8 cellular contexts compared by ENCODE assay signal in genomic region chr5:125408582-125409069, GRCh38.
DNase-seq lines count a peak whose midpoint lies in the region; ATAC-seq, FAIRE-seq and TF ChIP-seq lines count a peak whose summit lies in the region.

No MANE protein-coding gene starts in this region.

- H3K4me2 ChIP-seq in A549, result peak overlapping the region; percentile 65

- TF ChIP-seq EP300 in A549 (IDR thresholded peaks at IDR 0.05), result no peak

- FAIRE-seq in A549 (lab: Jason Lieb, UNC), result peak; percentile 65

- CTCF ChIA-PET in A549 (lab: Yijun Ruan, JAX) (no interaction called here), RWPE1 (lab: Yijun Ruan, JAX) (interaction anchor here (0.5 to 1.9 kb wide), 6 partner anchors 9 to 1738 kb away, joined by 3 to 5 read pairs (median 3); no protein-coding TSS in a partner anchor)

- no peaks in the 10 kb centered on the region for H3K27me3 ChIP-seq in uterus

- intact Hi-C loops in uterus (cut with DNase I; ENCODE audit: low total_unique reads), result no loop called here

- H3K27ac ChIP-seq in A549, result peak overlapping the region; percentile 39 to 59
- H3K27ac ChIP-seq in RWPE1, result peak overlapping the region; percentile 9
- H3K27ac ChIP-seq in uterus, result peak overlapping the region; percentile 65 to 73

- peaks cover 11% of the 10 kb centered on the region; the same call in 1 of the 3 replicates for H3K9me3 ChIP-seq in A549
- no peaks in the 10 kb centered on the region for H3K9me3 ChIP-seq in uterus

- TF ChIP-seq RAD21 in A549 (conservative IDR thresholded peaks at IDR 0.05 in 1 of 2, IDR thresholded peaks at IDR 0.05 in 1 of 2), result no peak

- POLR2A ChIA-PET in A549 (lab: Yijun Ruan, JAX) (interaction anchor here (1.1 kb wide), 1 partner anchor 76 kb away, joined by 8 read pairs; no protein-coding TSS in a partner anchor), RWPE1 (lab: Yijun Ruan, JAX; ENCODE audit: low non-redundant PET) (no interaction called here)

- no peaks in the 10 kb centered on the region for H3K36me3 ChIP-seq in uterus

- TF ChIP-seq POLR2A in A549 (IDR thresholded peaks at IDR 0.05; ENCODE audit: low read length) (no peak), uterus (IDR thresholded peaks at IDR 0.05) (no peak)

- no peak overlapping the region for H3K4me3 ChIP-seq in A549
- H3K4me3 ChIP-seq in uterus, result no peak overlapping the region

- 29% methylated on average over 1 of the region's 1 CpG for WGBS in A549 (ENCODE audit: missing lambda C conversion rate)

- DNase-seq in A549 (ENCODE audit: low read depth in 1 of 2, low spot score in 1 of 2) (peak; percentile 18 to 50), RWPE1 (ENCODE audit: low spot score) (peak; percentile 98), glomerular visceral epithelial cell (ENCODE audit: extremely low spot score) (peak; percentile 97), uterus (peak; percentile 29 to 47), middle frontal gyrus (ENCODE audit: extremely low spot score, low spot score) (no peak)

- peak; percentile 68 to 82 for ATAC-seq in A549
- peak; percentile 65 for ATAC-seq in GM18511 (IDR thresholded peaks at IDR 0.05; ENCODE audit: unreplicated experiment)
- peak; percentile 53 for ATAC-seq in HG02981 (IDR thresholded peaks at IDR 0.05; ENCODE audit: unreplicated experiment)
- no peak for ATAC-seq in GM18520 (IDR thresholded peaks at IDR 0.05; ENCODE audit: unreplicated experiment)

- no peak for TF ChIP-seq CTCF in A549 (IDR thresholded peaks at IDR 0.05)
- TF ChIP-seq CTCF in RWPE1 (conservative IDR thresholded peaks at IDR 0.05; ENCODE audit: low read depth), result no peak
- no peak for TF ChIP-seq CTCF in uterus (IDR thresholded peaks at IDR 0.05)

- H3K4me1 ChIP-seq in A549 (peaks cover 37% of the 10 kb centered on the region), uterus (peaks cover 3 to 5% of the 10 kb centered on the region in 2 donors)

TF ChIP-seq in A549, 52 proteins besides CTCF, POLR2A, EP300 and RAD21:
- TF ChIP-seq ZSCAN20 (CRISPR knock-in tag; IDR thresholded peaks at IDR 0.05), result no peak
- peak; percentile 40; the same call in 1 of the 2 replicates for TF ChIP-seq GATA3 (IDR thresholded peaks at IDR 0.05; ENCODE audit: borderline replicate concordance)
- TF ChIP-seq MAFK (IDR thresholded peaks at IDR 0.05; ENCODE audit: partially characterized antibody), result peak; percentile 21
- no peak for TF ChIP-seq FOSL2 (IDR thresholded peaks at IDR 0.05)
- TF ChIP-seq FOSL2 (CRISPR knock-in tag; IDR thresholded peaks at IDR 0.05), result peak; percentile 23; the same call in 1 of the 2 replicates
- TF ChIP-seq JUNB (IDR thresholded peaks at IDR 0.05), result 0 out of 2 replicates have a peak, but pooled peaks have one; percentile 39

Comparison
In these comparisons a context has a peak if more than half of its experiments do, and no peak if none do; other contexts are left out.
1. H3K27ac ChIP-seq: peak in every context shown above with its lines; median percentile 69 in uterus; 49 in A549; 9 in RWPE1.